Comparison of ENCODE assay signal across 10 cellular contexts in genomic region chr2:149586063-149586462, GRCh38. TPM values are rescaled to one million over a fixed set of nuclear protein-coding genes. Genes with fewer than 3 reads are reported as not detected.
DNase-seq lines count a peak whose midpoint lies in the region; ATAC-seq and TF ChIP-seq lines count a peak whose summit lies in the region.
"Had no signal": no experiment of that assay in that cellular context is flagged by ENCODE, and none has a peak within 500 bp of the region (broad histone marks: within the 10 kb centered on the region; RNA-seq: fewer than 3 reads in every experiment).

No MANE protein-coding gene starts in this region.

- no peak for DNase-seq in CD4-positive, alpha-beta T cell
- DNase-seq in NB4 (ENCODE audit: low read depth), result no peak
- DNase-seq in dorsolateral prefrontal cortex, result no peak
- DNase-seq in neural crest cell (ENCODE audit: low read depth, low spot score), result no peak
- no peak for DNase-seq in HEK293T (ENCODE audit: extremely low spot score)
- DNase-seq in COLO668 (lab: John Stamatoyannopoulos, UW; ENCODE audit: unreplicated experiment), result no peak
- DNase-seq in NCI-H2107 treated with DMSO at 0.1 percent for 48 hours (lab: John Stamatoyannopoulos, UW; ENCODE audit: unreplicated experiment), result no peak
- DNase-seq: dermis blood vessel endothelial cell, NCI-H1417 had no signal

- intact Hi-C loops in CD4-positive, alpha-beta T cell (cut with DNase I, micrococcal nuclease), result loop anchor here (5.0 to 10.0 kb wide), 4 partner anchors 709 to 1741 kb away; partner anchors contain the start of genes ACVR2A (in 1 of the 2), KIF5C (in 1 of the 2), MBD5 (in 1 of the 2) and NMI (in 1 of the 2)
- intact Hi-C loops in dorsolateral prefrontal cortex (cut with DNase I), result no loop called here

- no peaks in the 10 kb centered on the region for H3K9me3 ChIP-seq in CD4-positive, alpha-beta T cell (ENCODE audit: control insufficient read depth, low read length)

- no peaks in the 10 kb centered on the region for H3K9me3 Mint-ChIP-seq in CD4-positive, alpha-beta T cell
- H3K9me3 Mint-ChIP-seq in neural crest cell, result no peaks in the 10 kb centered on the region

- H3K27ac ChIP-seq in CD4-positive, alpha-beta T cell (ENCODE audit: low read depth, low read length), result no peak overlapping the region
- peak overlapping the region in 1 of 59 donors; percentile 99 for H3K27ac ChIP-seq in dorsolateral prefrontal cortex

- POLR2A ChIA-PET in CD4-positive, alpha-beta T cell (lab: Charles Lee), result interaction anchor here (1.9 kb wide), 2 partner anchors 1675 to 1824 kb away, joined by 14 to 29 read pairs; partner anchors contain the start of genes RBM43 and RIF1
- POLR2A ChIA-PET in HEK293T (lab: Yijun Ruan, JAX), result no interaction called here

- peaks cover 62% of the 10 kb centered on the region for H3K4me1 Mint-ChIP-seq in CD4-positive, alpha-beta T cell (ENCODE audit: low read depth)
- peaks cover 34% of the 10 kb centered on the region for H3K4me1 Mint-ChIP-seq in neural crest cell

- peak overlapping the region; percentile 96 for H3K4me3 Mint-ChIP-seq in CD4-positive, alpha-beta T cell
- H3K4me3 Mint-ChIP-seq in neural crest cell, result peak overlapping the region; percentile 94

- CTCF ChIA-PET in CD4-positive, alpha-beta T cell (lab: Charles Lee), result interaction anchor here (1.6 to 1.8 kb wide), 2 partner anchors 12 to 25 kb away, joined by 4 to 6 read pairs; no protein-coding TSS in a partner anchor
- CTCF ChIA-PET in HEK293T (lab: Yijun Ruan, JAX), result interaction anchor here (0.6 kb wide), 2 partner anchors 1121 to 1658 kb away, joined by 3 read pairs; no protein-coding TSS in a partner anchor

- H3K27me3 Mint-ChIP-seq in CD4-positive, alpha-beta T cell, result peaks cover 15% of the 10 kb centered on the region
- H3K27me3 Mint-ChIP-seq in neural crest cell (ENCODE audit: low read depth), result no peaks in the 10 kb centered on the region

- peak overlapping the region; percentile 98 for H3K4me3 ChIP-seq in NB4 (ENCODE audit: low read depth, low read length)
- H3K4me3 ChIP-seq in dorsolateral prefrontal cortex, result peak overlapping the region; percentile 69 to 97 (median 84)

- no peak for TF ChIP-seq POLR2A in NB4 (IDR thresholded peaks at IDR 0.05; ENCODE audit: extremely low read depth, insufficient read length)

- H3K27me3 ChIP-seq in CD4-positive, alpha-beta T cell (ENCODE audit: control insufficient read depth, insufficient read depth, low read length), result peaks cover 11% of the 10 kb centered on the region
- no peaks in the 10 kb centered on the region for H3K27me3 ChIP-seq in dorsolateral prefrontal cortex

- no peak for TF ChIP-seq CTCF in CD4-positive, alpha-beta T cell (IDR thresholded peaks at IDR 0.05)
- TF ChIP-seq CTCF in NB4 (IDR thresholded peaks at IDR 0.05; ENCODE audit: low read depth, low read length) (no peak), dorsolateral prefrontal cortex (IDR thresholded peaks at IDR 0.05 in 54 of 56, conservative IDR thresholded peaks at IDR 0.05 in 2 of 56; ENCODE audit: low read depth in 1 of 56, partially characterized antibody in 56 of 56) (no peak), neural crest cell (conservative IDR thresholded peaks at IDR 0.05) (no peak)

- no peak for ATAC-seq in CD4-positive, alpha-beta T cell (ENCODE audit: poor library complexity)
- ATAC-seq in GM18858 (IDR thresholded peaks at IDR 0.05; ENCODE audit: unreplicated experiment), result no peak

- H3K27ac Mint-ChIP-seq in CD4-positive, alpha-beta T cell, result peak overlapping the region; percentile 98
- H3K27ac Mint-ChIP-seq in neural crest cell (ENCODE audit: unreplicated experiment), result peak overlapping the region; percentile 21

- H3K36me3 Mint-ChIP-seq in CD4-positive, alpha-beta T cell (ENCODE audit: low read depth), result peaks cover 55% of the 10 kb centered on the region
- H3K36me3 Mint-ChIP-seq in neural crest cell (ENCODE audit: low read depth), result peaks cover 5% of the 10 kb centered on the region

TF ChIP-seq in HEK293T, 16 proteins besides CTCF, POLR2A, EP300 and RAD21:
- TF ChIP-seq FOXA1 (IDR thresholded peaks at IDR 0.05) (no peak), CTBP1 (IDR thresholded peaks at IDR 0.05; ENCODE audit: borderline replicate concordance) (no peak)
TF ChIP-seq in HEK293T: peak in this region for 0.

RNA-seq across cellular contexts. Expression of gene MMADHC, which starts 1.5 kb away (rescaled TPM):
- total RNA-seq in CD4-positive, alpha-beta T cell, result 10 to 100 TPM; 77.3 to 77.8 TPM
- total RNA-seq in dorsolateral prefrontal cortex (10 to 100 TPM; 27.6 to 60.1 (median 44.0) TPM), neural crest cell (83.9 and 86.5 TPM in 2 replicates)

Comparison
In these comparisons a context has a peak if more than half of its experiments do, and no peak if none do; other contexts are left out.
1. intact Hi-C loops: an anchor here in CD4-positive, alpha-beta T cell (5.0 to 10.0 kb wide); none called in dorsolateral prefrontal cortex.